Comparison of ENCODE assay signal across 8 cellular contexts in genomic region chr1:207885129-207886032, GRCh38. TPM values are rescaled to one million over a fixed set of nuclear protein-coding genes. Genes with fewer than 3 reads are reported as not detected.
DNase-seq lines count a peak whose midpoint lies in the region; ATAC-seq and TF ChIP-seq lines count a peak whose summit lies in the region.

No MANE protein-coding gene starts in this region.

- intact Hi-C loops in A673 (cut with micrococcal nuclease; ENCODE audit: unreplicated experiment) (loop anchor here (1.0 kb wide), 1 partner anchor 78 kb away; no protein-coding TSS in a partner anchor), colonic mucosa (cut with DNase I) (loop anchor here (2.0 to 10.0 kb wide), 3 partner anchors 75 to 359 kb away; partner anchors contain the start of gene PLXNA2)
- intact Hi-C loops in activated CD4-positive, alpha-beta T cell treated with anti-CD3 and anti-CD28 coated beads for 36 hours (cut with DNase I, micrococcal nuclease), result loop anchor here (1.0 kb wide), 2 partner anchors 78 to 113 kb away; no protein-coding TSS in a partner anchor

- H3K9ac ChIP-seq in colonic mucosa (ENCODE audit: low read depth in 2 of 2, low read length in 2 of 2) (peak overlapping the region; percentile 20 to 30), liver (ENCODE audit: low read depth in 1 of 2, low read length in 2 of 2) (no peak overlapping the region)

- H3K9me3 Mint-ChIP-seq in activated CD4-positive, alpha-beta T cell treated with anti-CD3 and anti-CD28 coated beads for 36 hours (ENCODE audit: low read depth), result no peaks in the 10 kb centered on the region

- H3K4me1 Mint-ChIP-seq in activated CD4-positive, alpha-beta T cell treated with anti-CD3 and anti-CD28 coated beads for 36 hours, result peaks cover 35% of the 10 kb centered on the region

- ATAC-seq in GM18502 (IDR thresholded peaks at IDR 0.05; ENCODE audit: poor library complexity, unreplicated experiment), result peak; percentile 73
- peak; percentile 43 for ATAC-seq in HG03108 (IDR thresholded peaks at IDR 0.05; ENCODE audit: unreplicated experiment)
- peak; percentile 62 for ATAC-seq in activated CD4-positive, alpha-beta T cell treated with anti-CD3 and anti-CD28 coated beads for 36 hours

- CTCF ChIA-PET in A673 (lab: Charles Lee), result interaction anchor here (0.7 to 2.1 kb wide), 6 partner anchors 9 to 360 kb away, joined by 3 to 15 read pairs (median 6); no protein-coding TSS in a partner anchor
- CTCF ChIA-PET in activated CD4-positive, alpha-beta T cell treated with anti-CD3 and anti-CD28 coated beads for 36 hours (lab: Charles Lee), result interaction anchor here (0.6 to 9.2 kb wide), 53 partner anchors 8 to 1164 kb away, joined by 3 to 179 read pairs (median 5); no protein-coding TSS in a partner anchor

- H3K36me3 Mint-ChIP-seq in activated CD4-positive, alpha-beta T cell treated with anti-CD3 and anti-CD28 coated beads for 36 hours (ENCODE audit: low read depth), result no peaks in the 10 kb centered on the region

- WGBS in liver, result 31% methylated on average over 9 of the region's 9 CpGs

- POLR2A ChIA-PET in A673 (lab: Charles Lee; ENCODE audit: low non-redundant PET), result no interaction called here
- POLR2A ChIA-PET in activated CD4-positive, alpha-beta T cell treated with anti-CD3 and anti-CD28 coated beads for 36 hours (lab: Charles Lee), result interaction anchor here (1.0 kb wide), 1 partner anchor 88 kb away, joined by 5 read pairs; no protein-coding TSS in a partner anchor

- H3K27me3 ChIP-seq in A673 (replicated peaks; ENCODE audit: insufficient read depth, low read depth, low read length, poor library complexity), result no peaks in the 10 kb centered on the region
- H3K27me3 ChIP-seq in colonic mucosa, result no peaks in the 10 kb centered on the region
- no peaks in the 10 kb centered on the region for H3K27me3 ChIP-seq in liver (ENCODE audit: control insufficient read depth in 4 of 4, insufficient read depth in 4 of 4, low read length in 3 of 4)

- peaks cover 2% of the 10 kb centered on the region for H3K27me3 Mint-ChIP-seq in activated CD4-positive, alpha-beta T cell treated with anti-CD3 and anti-CD28 coated beads for 36 hours

- no TSS peak for BruUV-seq in A673 (replicated peaks; lab: Mats Ljungman, UMichigan)

- H3K4me1 ChIP-seq in A673 (ENCODE audit: insufficient read depth, low read length, poor library complexity, severe bottlenecking) (no peaks in the 10 kb centered on the region), colonic mucosa (no peaks in the 10 kb centered on the region), liver (ENCODE audit: control insufficient read depth in 4 of 4, insufficient read depth in 4 of 4, low read length in 3 of 4) (peaks cover 0 to 25% (median 9%) of the 10 kb centered on the region in 4 donors)

- peak overlapping the region; percentile 97 for H3K27ac Mint-ChIP-seq in activated CD4-positive, alpha-beta T cell treated with anti-CD3 and anti-CD28 coated beads for 36 hours

- TF ChIP-seq RAD21 in liver (IDR thresholded peaks at IDR 0.05), result peak; percentile 93 to 99

- TF ChIP-seq CTCF in A673 (conservative IDR thresholded peaks at IDR 0.05; ENCODE audit: low read depth, low read length) (peak; percentile 97), colonic mucosa (IDR thresholded peaks at IDR 0.05) (peak; percentile 94), liver (IDR thresholded peaks at IDR 0.05; ENCODE audit: low read depth, low read length, missing input control) (peak; percentile 94)

- H3K36me3 ChIP-seq in A673 (ENCODE audit: insufficient read depth, low read length, poor library complexity, severe bottlenecking) (no peaks in the 10 kb centered on the region), colonic mucosa (no peaks in the 10 kb centered on the region), liver (ENCODE audit: control insufficient read depth in 4 of 4, insufficient read depth in 3 of 4, low read depth in 1 of 4, low read length in 3 of 4) (no peaks in the 10 kb centered on the region)

- H3K9me3 ChIP-seq in A673 (ENCODE audit: low read depth, low read length, poor library complexity, severe bottlenecking) (no peaks in the 10 kb centered on the region), colonic mucosa (no peaks in the 10 kb centered on the region), liver (ENCODE audit: control insufficient read depth in 4 of 4, low read length in 3 of 4) (no peaks in the 10 kb centered on the region)

- H3K27ac ChIP-seq in A673 (ENCODE audit: low read depth, low read length, poor library complexity, severe bottlenecking), result no peak overlapping the region
- no peak overlapping the region for H3K27ac ChIP-seq in colonic mucosa
- H3K27ac ChIP-seq in liver (ENCODE audit: low read depth in 1 of 2, low read length in 2 of 2), result peak overlapping the region in 1 of 2 donors; percentile 15

- H3K4me3 Mint-ChIP-seq in activated CD4-positive, alpha-beta T cell treated with anti-CD3 and anti-CD28 coated beads for 36 hours, result no peak overlapping the region

- H3K4me3 ChIP-seq in A673 (ENCODE audit: low read depth, low read length, poor library complexity, severe bottlenecking) (no peak overlapping the region), colonic mucosa (no peak overlapping the region), liver (ENCODE audit: low read depth in 1 of 3, low read length in 3 of 3) (no peak overlapping the region)

- DNase-seq in A673 (ENCODE audit: low spot score), result peak; percentile 77
- DNase-seq in NCI-H345 (lab: John Stamatoyannopoulos, UW), result peak; percentile 70
- DNase-seq in activated CD4-positive, alpha-beta T cell treated with anti-CD3 and anti-CD28 coated beads for 36 hours, result peak; percentile 85
- DNase-seq in colonic mucosa, result peak; percentile 86
- peak; percentile 60 to 64 for DNase-seq in stimulated activated CD4-positive, alpha-beta T cell treated with anti-CD3 and anti-CD28 coated beads, Interleukin-4, amount 100 ng/mL, for 4 hours

TF ChIP-seq in liver, 16 proteins besides CTCF, POLR2A, EP300 and RAD21:
- no peak for TF ChIP-seq RXRA (IDR thresholded peaks at IDR 0.05)
- no peak for TF ChIP-seq EGR1 (IDR thresholded peaks at IDR 0.05; ENCODE audit: low read depth in 2 of 2)
- no peak for TF ChIP-seq FOXA2 (IDR thresholded peaks at IDR 0.05)
- TF ChIP-seq SP1 (IDR thresholded peaks at IDR 0.05), result no peak
- no peak for TF ChIP-seq GABPA (IDR thresholded peaks at IDR 0.05 in 1 of 2, conservative IDR thresholded peaks at IDR 0.05 in 1 of 2)
- TF ChIP-seq HNF4A (conservative IDR thresholded peaks at IDR 0.05), result no peak
- no peak for TF ChIP-seq HNF4G (IDR thresholded peaks at IDR 0.05)
- no peak for TF ChIP-seq TAF1 (conservative IDR thresholded peaks at IDR 0.05)
- TF ChIP-seq REST (IDR thresholded peaks at IDR 0.05), result peak; percentile 15
- TF ChIP-seq ZBTB33 (IDR thresholded peaks at IDR 0.05), result no peak
- TF ChIP-seq FOXA1 (IDR thresholded peaks at IDR 0.05), result no peak
- TF ChIP-seq JUND (IDR thresholded peaks at IDR 0.05), result no peak
- TF ChIP-seq YY1 (IDR thresholded peaks at IDR 0.05), result peak; percentile 81
- no peak for TF ChIP-seq ATF3 (IDR thresholded peaks at IDR 0.05)
- TF ChIP-seq NR2F2 (IDR thresholded peaks at IDR 0.05), result no peak

RNA-seq across cellular contexts. Expression of gene CD34, which starts 25.5 kb away (rescaled TPM):
- total RNA-seq in A673 (2021) (not detected in 2 replicates), colonic mucosa (1 to 10 TPM; 3.1 to 8.4 TPM), liver (1 to 10 TPM; 1.5 TPM)
- under 1 TPM; 0.02 to 0.04 TPM for total RNA-seq in activated CD4-positive, alpha-beta T cell treated with anti-CD3 and anti-CD28 coated beads for 36 hours
- polyA plus RNA-seq in liver, result 1 to 10 TPM; 2.0 to 4.0 TPM

Comparison
In these comparisons a context has a peak if more than half of its experiments do, and no peak if none do; other contexts are left out.
1. H3K9ac ChIP-seq: peak in colonic mucosa (2 of 2); none in liver (0 of 2).
2. Peak in every context shown above with its lines, with median percentiles within 50 percentile points of each other: DNase-seq, CTCF ChIP-seq and ATAC-seq.